Comparison of ENCODE assay signal across 13 cellular contexts in genomic region chr13:48486836-48487235, GRCh38.
"Had no signal": no experiment of that assay in that cellular context is flagged by ENCODE, and none has a peak within 500 bp of the region (broad histone marks: within the 10 kb centered on the region; RNA-seq: fewer than 3 reads in every experiment).

No MANE protein-coding gene starts in this region.

- H3K27me3 ChIP-seq: gastroesophageal sphincter, testis, upper lobe of right lung had no signal

- H3K79me2 ChIP-seq: parathyroid adenoma had no signal

- H3K4me1 ChIP-seq: parathyroid adenoma, testis had no signal

- ATAC-seq: gastroesophageal sphincter, upper lobe of right lung had no signal

- H3K4me3 Mint-ChIP-seq: activated T-cell treated with anti-CD3 and anti-CD28 coated beads, Interleukin-2, amount 50 U/mL, for 24 hours; brain; stimulated activated naive CD8-positive, alpha-beta T cell treated with anti-CD3 and anti-CD28 coated beads, Interleukin-15, Interleukin-2, amounts not matched to agents 100 ng/mL and 50 ng/mL, for 24 hours had no signal

- H3K27me3 Mint-ChIP-seq: activated T-cell treated with anti-CD3 and anti-CD28 coated beads, Interleukin-2, amount 50 U/mL, for 24 hours; brain; stimulated activated naive CD8-positive, alpha-beta T cell treated with anti-CD3 and anti-CD28 coated beads, Interleukin-15, Interleukin-2, amounts not matched to agents 100 ng/mL and 50 ng/mL, for 24 hours had no signal

- H3K9me3 ChIP-seq: testis, upper lobe of right lung had no signal

- H3K4me3 ChIP-seq: gastroesophageal sphincter, testis, upper lobe of right lung had no signal

- H3K27ac ChIP-seq: gastroesophageal sphincter, parathyroid adenoma, testis, upper lobe of right lung had no signal

- H3K9ac ChIP-seq: parathyroid adenoma had no signal

- H2AFZ ChIP-seq: parathyroid adenoma had no signal

- H3K27ac Mint-ChIP-seq: activated T-cell treated with anti-CD3 and anti-CD28 coated beads, Interleukin-2, amount 50 U/mL, for 24 hours; brain; stimulated activated naive CD8-positive, alpha-beta T cell treated with anti-CD3 and anti-CD28 coated beads, Interleukin-15, Interleukin-2, amounts not matched to agents 100 ng/mL and 50 ng/mL, for 24 hours had no signal

- DNase-seq: activated naive CD4-positive, alpha-beta T cell; activated T-cell treated with anti-CD3 and anti-CD28 coated beads, Interleukin-2, amount 50 U/mL, for 24 hours; amygdala; retina; stimulated activated CD4-positive, alpha-beta T cell treated with anti-CD3 and anti-CD28 coated beads, Interleukin-4, amount 100 ng/mL, for 1 hour; stimulated activated CD8-positive, alpha-beta memory T cell treated with anti-CD3 and anti-CD28 coated beads, Interleukin-4, amount 100 ng/mL, for 48 hours; T-helper 9 cell; testis; upper lobe of right lung had no signal

- H3K9me3 Mint-ChIP-seq: stimulated activated naive CD8-positive, alpha-beta T cell treated with anti-CD3 and anti-CD28 coated beads, Interleukin-15, Interleukin-2, amounts not matched to agents 100 ng/mL and 50 ng/mL, for 24 hours had no signal

- H3K4me1 Mint-ChIP-seq: brain had no signal
